9 cellular contexts compared by ENCODE assay signal in the genomic region with DNA sequence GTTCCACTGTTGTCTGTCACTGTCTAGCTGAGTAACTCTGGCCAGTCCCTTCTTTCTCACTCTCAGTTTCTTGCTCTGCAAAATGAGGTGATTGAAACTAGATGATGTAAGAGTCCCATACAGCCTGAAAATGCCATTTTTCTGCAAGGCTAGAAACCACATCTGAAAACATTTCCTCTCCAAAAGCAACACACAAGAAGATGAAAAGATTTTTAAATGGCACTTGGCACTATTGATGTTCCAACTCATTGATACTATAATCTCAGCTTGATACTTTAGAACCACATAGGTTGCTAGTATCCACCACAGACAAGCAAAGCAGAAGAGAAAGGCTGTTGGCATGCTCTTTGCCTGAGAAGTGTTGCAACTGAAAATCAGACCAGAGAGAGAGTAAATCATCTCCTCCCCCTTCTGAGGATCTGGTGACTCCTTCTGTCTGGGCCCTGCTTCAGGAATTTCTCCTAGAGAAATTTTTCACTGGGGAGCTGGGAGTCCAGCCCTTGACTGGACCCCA.
DNase-seq lines count a peak whose midpoint lies in the region; ATAC-seq and TF ChIP-seq lines count a peak whose summit lies in the region.
"Had no signal": no experiment of that assay in that cellular context is flagged by ENCODE, and none has a peak within 500 bp of the region (broad histone marks: within the 10 kb centered on the region; RNA-seq: fewer than 3 reads in every experiment).

No MANE protein-coding gene starts in this region.

- H3K27ac ChIP-seq in mesodermal cell (ENCODE audit: low read depth, low read length, severe bottlenecking) (peak overlapping the region; percentile 80), RWPE1 (no peak overlapping the region)
- no peak overlapping the region for H3K27ac ChIP-seq in naive thymus-derived CD4-positive, alpha-beta T cell (ENCODE audit: low read depth, low read length)

- H3K36me3 ChIP-seq in mesodermal cell (ENCODE audit: control insufficient read depth, insufficient read depth, low read length): no peaks in the 10 kb centered on the region
- H3K36me3 ChIP-seq in naive thymus-derived CD4-positive, alpha-beta T cell (ENCODE audit: control insufficient read depth in 2 of 3, insufficient read depth in 3 of 3, low read length in 3 of 3): no peaks in the 10 kb centered on the region

- TF ChIP-seq CTCF in RWPE1 (conservative IDR thresholded peaks at IDR 0.05; ENCODE audit: low read depth): no peak

- ATAC-seq in GM18861 (IDR thresholded peaks at IDR 0.05; ENCODE audit: unreplicated experiment) (peak; percentile 92), GM21737 (IDR thresholded peaks at IDR 0.05; ENCODE audit: unreplicated experiment) (peak; percentile 94), HG03460 (IDR thresholded peaks at IDR 0.05; ENCODE audit: unreplicated experiment) (peak; percentile 97)
- no peak for ATAC-seq in naive thymus-derived CD4-positive, alpha-beta T cell

- POLR2A ChIA-PET in RWPE1 (lab: Yijun Ruan, JAX; ENCODE audit: low non-redundant PET): no interaction called here
- POLR2A ChIA-PET in naive thymus-derived CD4-positive, alpha-beta T cell (lab: Charles Lee): no interaction called here

- DNase-seq in NCI-H1105 treated with DMSO at 0.1 percent for 48 hours (lab: John Stamatoyannopoulos, UW) (no peak), RWPE1 (ENCODE audit: low spot score) (no peak), NCI-H748 treated with DMSO at 0.1 percent for 48 hours (lab: John Stamatoyannopoulos, UW) (no peak)
- DNase-seq in naive thymus-derived CD4-positive, alpha-beta T cell: no peak

- H3K4me3 ChIP-seq in mesodermal cell (ENCODE audit: extremely low read depth, insufficient read depth, low read length, poor library complexity, severe bottlenecking): no peak overlapping the region
- H3K4me3 ChIP-seq in naive thymus-derived CD4-positive, alpha-beta T cell (ENCODE audit: low read length): no peak overlapping the region

- peaks cover 23% of the 10 kb centered on the region for H3K4me1 ChIP-seq in mesodermal cell (ENCODE audit: control insufficient read depth, insufficient read depth, low read length, poor library complexity, severe bottlenecking)
- H3K4me1 ChIP-seq in naive thymus-derived CD4-positive, alpha-beta T cell (ENCODE audit: control insufficient read depth in 2 of 2, insufficient read depth in 2 of 2, low read length in 2 of 2): no peaks in the 10 kb centered on the region

- CTCF ChIA-PET in RWPE1 (lab: Yijun Ruan, JAX): no interaction called here
- CTCF ChIA-PET in naive thymus-derived CD4-positive, alpha-beta T cell (lab: Charles Lee): no interaction called here

- H3K27ac Mint-ChIP-seq in naive thymus-derived CD4-positive, alpha-beta T cell: no peak overlapping the region
- H3K27ac Mint-ChIP-seq: activated T-helper 2 cell treated with anti-CD3 and anti-CD28 coated beads, Interferon-gamma antibody, Interleukin-2, Interleukin-4, amounts not matched to agents 10 μg/mL and 5 μg/mL and 100 μg/mL, durations not matched to agents 14 hours and 24 hours and 36 hours had no signal

- H3K36me3 Mint-ChIP-seq in naive thymus-derived CD4-positive, alpha-beta T cell: no peaks in the 10 kb centered on the region

- no peaks in the 10 kb centered on the region for H3K4me1 Mint-ChIP-seq in naive thymus-derived CD4-positive, alpha-beta T cell

- H3K4me3 Mint-ChIP-seq in naive thymus-derived CD4-positive, alpha-beta T cell: no peak overlapping the region

- peaks cover 0 to 20% (median 5%) of the 10 kb centered on the region in 11 donors for H3K9me3 Mint-ChIP-seq in naive thymus-derived CD4-positive, alpha-beta T cell

- H3K9me3 ChIP-seq in mesodermal cell (ENCODE audit: control insufficient read depth, low read length): no peaks in the 10 kb centered on the region
- no peaks in the 10 kb centered on the region for H3K9me3 ChIP-seq in naive thymus-derived CD4-positive, alpha-beta T cell (ENCODE audit: control insufficient read depth in 2 of 3, low read length in 3 of 3)

- intact Hi-C loops in naive thymus-derived CD4-positive, alpha-beta T cell (cut with micrococcal nuclease): no loop called here

- no peaks in the 10 kb centered on the region for H3K27me3 ChIP-seq in naive thymus-derived CD4-positive, alpha-beta T cell (ENCODE audit: control insufficient read depth in 2 of 2, insufficient read depth in 2 of 2, low read length in 2 of 2)

- H3K27me3 Mint-ChIP-seq in naive thymus-derived CD4-positive, alpha-beta T cell: no peaks in the 10 kb centered on the region
